ENCODE assay signal across 6 cellular contexts in genomic region chr19:14050512-14050911, GRCh38. TPM values are rescaled to one million over a fixed set of nuclear protein-coding genes. Genes with fewer than 3 reads are reported as not detected.
"Had no signal": no experiment of that assay in that cellular context is flagged by ENCODE, and none has a peak within 500 bp of the region (broad histone marks: within the 10 kb centered on the region; RNA-seq: fewer than 3 reads in every experiment).

No MANE protein-coding gene starts in this region.

- H3K27ac Mint-ChIP-seq: GM23338 had no signal

- H3K4me1 Mint-ChIP-seq: GM23338 had no signal

- H3K4me3 Mint-ChIP-seq: GM23338 had no signal

- H3K9me3 ChIP-seq: HAP-1 had no signal

- H3K4me3 ChIP-seq: GM23338, HAP-1 had no signal

- DNase-seq: IMR-90, KBM-7 had no signal

- ATAC-seq: GM23338 had no signal

RNA-seq across cellular contexts. Expression of gene RLN3, which starts 22.6 kb away (rescaled TPM):
- total RNA-seq: GM23338, H1, HT-29, IMR-90 had no signal

RNA-seq across cellular contexts. Expression of gene C19orf67, which starts 35.1 kb away (rescaled TPM):
- total RNA-seq: GM23338, H1, HT-29, IMR-90 had no signal
